In the genomic region with DNA sequence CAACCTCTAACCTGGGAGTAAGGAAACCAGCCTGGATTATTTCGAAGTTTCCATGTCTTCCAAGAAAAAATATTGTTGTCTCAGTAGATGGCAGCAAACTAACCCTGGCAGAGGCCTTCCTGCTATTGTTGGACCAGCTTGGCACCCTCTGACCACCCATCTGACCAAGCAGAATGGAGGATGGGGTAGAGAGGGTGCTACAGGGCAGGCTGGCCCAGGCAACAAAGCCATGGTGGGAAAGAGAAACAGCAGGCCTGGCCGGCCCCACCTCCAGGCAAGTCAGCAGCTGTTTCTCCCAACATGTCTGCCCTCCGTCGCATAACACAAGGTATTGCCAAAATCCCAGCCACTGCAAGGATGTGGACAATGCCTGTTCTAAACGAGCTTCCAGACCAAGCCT, we compare ENCODE assay signal across 8 cellular contexts.
A peak's percentile ranks its signal among the peaks of the same experiment; 100 is the strongest.
DNase-seq lines count a peak whose midpoint lies in the region; ATAC-seq, FAIRE-seq and TF ChIP-seq lines count a peak whose summit lies in the region.

No MANE protein-coding gene starts in this region.

- no peaks in the 10 kb centered on the region for H3K9me1 ChIP-seq in K562 (ENCODE audit: control insufficient read depth, insufficient read depth, low read length)

- TF ChIP-seq EP300 in K562 (IDR thresholded peaks at IDR 0.05; ENCODE audit: low read length) (no peak), suprapubic skin (IDR thresholded peaks at IDR 0.05) (no peak)

- TF ChIP-seq POLR2A in K562 (conservative IDR thresholded peaks at IDR 0.05) (no peak), suprapubic skin (IDR thresholded peaks at IDR 0.05) (no peak)

- intact Hi-C loops in K562 (cut with micrococcal nuclease): loop anchor here (2.0 to 5.0 kb wide), 2 partner anchors 22 to 93 kb away; a partner anchor contains a TSS
- intact Hi-C loops in kidney (cut with DNase I): no loop called here

- H3K4me3 ChIP-seq in K562 (no peak overlapping the region), kidney (ENCODE audit: low read length in 2 of 2) (no peak overlapping the region), suprapubic skin (no peak overlapping the region)

- peaks cover 18% of the 10 kb centered on the region for H3K79me2 ChIP-seq in K562 (ENCODE audit: control insufficient read depth, insufficient read depth, low read length)

- no TSS peak for BruUV-seq in K562 (replicated peaks; lab: Mats Ljungman, UMichigan)

- H4K20me1 ChIP-seq in K562 (replicated peaks; ENCODE audit: control insufficient read depth, insufficient read depth, low read length): no peaks in the 10 kb centered on the region

- ATAC-seq in K562 (no peak), GM19467 (IDR thresholded peaks at IDR 0.05; ENCODE audit: unreplicated experiment) (no peak), GM21423 (IDR thresholded peaks at IDR 0.05; ENCODE audit: unreplicated experiment) (no peak)

- 36% methylated on average over 4 of the region's 5 CpGs for WGBS in K562 (ENCODE audit: insufficient coverage, low coverage, missing lambda C conversion rate)
- 16% methylated on average over 5 of the region's 5 CpGs for WGBS in suprapubic skin

- 0 out of 2 replicates have a peak overlapping the region, but pooled peaks have one; percentile 37 for H3K4me2 ChIP-seq in K562 (ENCODE audit: insufficient read depth, low read length)

- in situ Hi-C loops in K562 (cut with MboI): no loop called here

- H2AFZ ChIP-seq in K562 (ENCODE audit: low read depth, low read length): no peak overlapping the region

- peaks cover 9% of the 10 kb centered on the region; the same call in 1 of the 3 replicates for H3K36me3 ChIP-seq in K562 (ENCODE audit: control insufficient read depth, insufficient read depth, low read length)
- H3K36me3 ChIP-seq in kidney (ENCODE audit: control insufficient read depth in 1 of 2, insufficient read depth in 2 of 2, low read length in 2 of 2): peaks cover 0 to 5% of the 10 kb centered on the region in 2 donors
- H3K36me3 ChIP-seq in suprapubic skin: no peaks in the 10 kb centered on the region

- no peak for FAIRE-seq in K562 (lab: Jason Lieb, UNC)
- FAIRE-seq in kidney (lab: Jason Lieb, UNC): no peak

- no peak for TF ChIP-seq RAD21 in K562 (CRISPR knock-in tag; conservative IDR thresholded peaks at IDR 0.05 in 1 of 2, IDR thresholded peaks at IDR 0.05 in 1 of 2)

- peak overlapping the region; percentile 82; the same call in 2 of the 3 replicates for H3K27ac ChIP-seq in K562 (ENCODE audit: extremely low read depth, low read depth, low read length)
- H3K27ac ChIP-seq in kidney (ENCODE audit: low read depth in 2 of 2, low read length in 2 of 2): peak overlapping the region; percentile 44 to 57
- H3K27ac ChIP-seq in suprapubic skin: peak overlapping the region; percentile 84

- H3K9ac ChIP-seq in K562 (ENCODE audit: insufficient read depth in 1 of 2, low read depth in 2 of 2, low read length in 2 of 2) (peak overlapping the region; percentile 56 to 79; a peak in 1 of 4 replicates), kidney (ENCODE audit: low read length in 2 of 2) (no peak overlapping the region)

- CTCF ChIA-PET in K562 (lab: Yijun Ruan, JAX; ENCODE audit: low intra/inter-chr PET ratio): no interaction called here

- H3K27me3 ChIP-seq in K562 (ENCODE audit: control insufficient read depth in 2 of 2, insufficient read depth in 2 of 2, low read length in 2 of 2) (no peaks in the 10 kb centered on the region), suprapubic skin (no peaks in the 10 kb centered on the region)

- H3K9me3 ChIP-seq in K562 (replicated peaks; ENCODE audit: control insufficient read depth, insufficient read depth, low read depth, low read length) (no peaks in the 10 kb centered on the region; the same call in 1 of the 2 replicates), kidney (ENCODE audit: control insufficient read depth in 1 of 2, low read length in 2 of 2) (no peaks in the 10 kb centered on the region), suprapubic skin (no peaks in the 10 kb centered on the region)

- DNase-seq in NCI-H82 (lab: John Stamatoyannopoulos, UW): peak; percentile 4
- no peak for DNase-seq in NCI-H82 treated with DMSO at 0.1 percent for 48 hours (lab: John Stamatoyannopoulos, UW; ENCODE audit: unreplicated experiment)
- DNase-seq in K562 (ENCODE audit: extremely low read depth in 1 of 4, low spot score in 3 of 4): no peak
- DNase-seq in kidney: peak; percentile 76
- DNase-seq in suprapubic skin (ENCODE audit: low spot score in 2 of 2): no peak
- DNase-seq in DMS153 treated with DMSO at 0.1 percent for 48 hours (lab: John Stamatoyannopoulos, UW; ENCODE audit: unreplicated experiment): no peak

- POLR2A ChIA-PET in K562 (lab: Yijun Ruan, JAX): interaction anchor here (1.0 to 1.1 kb wide), 3 partner anchors 13 to 67 kb away, joined by 3 read pairs; no protein-coding TSS in a partner anchor

- H3K4me1 ChIP-seq in K562 (replicated peaks in 1 of 2; ENCODE audit: control insufficient read depth in 2 of 2, insufficient read depth in 2 of 2, low read length in 2 of 2) (peaks cover 35 to 54% of the 10 kb centered on the region in 2 experiments), kidney (ENCODE audit: control insufficient read depth in 1 of 2, insufficient read depth in 1 of 2, low read depth in 1 of 2, low read length in 2 of 2) (peaks cover 40 to 65% of the 10 kb centered on the region in 2 donors), suprapubic skin (peaks cover 93% of the 10 kb centered on the region)

- TF ChIP-seq CTCF in K562 (IDR thresholded peaks at IDR 0.05 in 2 of 3, conservative IDR thresholded peaks at IDR 0.05 in 1 of 3; ENCODE audit: insufficient read depth in 2 of 3, low read depth in 1 of 3, low read length in 3 of 3): no peak
- no peak for TF ChIP-seq CTCF in kidney (IDR thresholded peaks at IDR 0.05; ENCODE audit: borderline replicate concordance, extremely low read depth, insufficient read depth)
- TF ChIP-seq CTCF in suprapubic skin (IDR thresholded peaks at IDR 0.05): no peak

TF ChIP-seq in K562, 482 proteins besides CTCF, POLR2A, EP300 and RAD21:
- TF ChIP-seq, protein P1, sequence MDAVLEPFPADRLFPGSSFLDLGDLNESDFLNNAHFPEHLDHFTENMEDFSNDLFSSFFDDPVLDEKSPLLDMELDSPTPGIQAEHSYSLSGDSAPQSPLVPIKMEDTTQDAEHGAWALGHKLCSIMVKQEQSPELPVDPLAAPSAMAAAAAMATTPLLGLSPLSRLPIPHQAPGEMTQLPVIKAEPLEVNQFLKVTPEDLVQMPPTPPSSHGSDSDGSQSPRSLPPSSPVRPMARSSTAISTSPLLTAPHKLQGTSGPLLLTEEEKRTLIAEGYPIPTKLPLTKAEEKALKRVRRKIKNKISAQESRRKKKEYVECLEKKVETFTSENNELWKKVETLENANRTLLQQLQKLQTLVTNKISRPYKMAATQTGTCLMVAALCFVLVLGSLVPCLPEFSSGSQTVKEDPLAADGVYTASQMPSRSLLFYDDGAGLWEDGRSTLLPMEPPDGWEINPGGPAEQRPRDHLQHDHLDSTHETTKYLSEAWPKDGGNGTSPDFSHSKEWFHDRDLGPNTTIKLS (IDR thresholded peaks at IDR 0.05; ENCODE audit: borderline replicate concordance, low read depth): no peak
- TF ChIP-seq, protein P2, sequence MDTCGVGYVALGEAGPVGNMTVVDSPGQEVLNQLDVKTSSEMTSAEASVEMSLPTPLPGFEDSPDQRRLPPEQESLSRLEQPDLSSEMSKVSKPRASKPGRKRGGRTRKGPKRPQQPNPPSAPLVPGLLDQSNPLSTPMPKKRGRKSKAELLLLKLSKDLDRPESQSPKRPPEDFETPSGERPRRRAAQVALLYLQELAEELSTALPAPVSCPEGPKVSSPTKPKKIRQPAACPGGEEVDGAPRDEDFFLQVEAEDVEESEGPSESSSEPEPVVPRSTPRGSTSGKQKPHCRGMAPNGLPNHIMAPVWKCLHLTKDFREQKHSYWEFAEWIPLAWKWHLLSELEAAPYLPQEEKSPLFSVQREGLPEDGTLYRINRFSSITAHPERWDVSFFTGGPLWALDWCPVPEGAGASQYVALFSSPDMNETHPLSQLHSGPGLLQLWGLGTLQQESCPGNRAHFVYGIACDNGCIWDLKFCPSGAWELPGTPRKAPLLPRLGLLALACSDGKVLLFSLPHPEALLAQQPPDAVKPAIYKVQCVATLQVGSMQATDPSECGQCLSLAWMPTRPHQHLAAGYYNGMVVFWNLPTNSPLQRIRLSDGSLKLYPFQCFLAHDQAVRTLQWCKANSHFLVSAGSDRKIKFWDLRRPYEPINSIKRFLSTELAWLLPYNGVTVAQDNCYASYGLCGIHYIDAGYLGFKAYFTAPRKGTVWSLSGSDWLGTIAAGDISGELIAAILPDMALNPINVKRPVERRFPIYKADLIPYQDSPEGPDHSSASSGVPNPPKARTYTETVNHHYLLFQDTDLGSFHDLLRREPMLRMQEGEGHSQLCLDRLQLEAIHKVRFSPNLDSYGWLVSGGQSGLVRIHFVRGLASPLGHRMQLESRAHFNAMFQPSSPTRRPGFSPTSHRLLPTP (IDR thresholded peaks at IDR 0.05; ENCODE audit: borderline replicate concordance, extremely low read depth, insufficient read length): no peak
- TF ChIP-seq ARNT (IDR thresholded peaks at IDR 0.05) (no peak), RBM25 (IDR thresholded peaks at IDR 0.05; ENCODE audit: low read depth, low read length, severe bottlenecking) (no peak), CEBPB (tag; IDR thresholded peaks at IDR 0.05) (0 out of 2 replicates have a peak, but pooled peaks have one; percentile 25), CHD1 (IDR thresholded peaks at IDR 0.05; ENCODE audit: low read length) (no peak)
- TF ChIP-seq, protein P3, sequence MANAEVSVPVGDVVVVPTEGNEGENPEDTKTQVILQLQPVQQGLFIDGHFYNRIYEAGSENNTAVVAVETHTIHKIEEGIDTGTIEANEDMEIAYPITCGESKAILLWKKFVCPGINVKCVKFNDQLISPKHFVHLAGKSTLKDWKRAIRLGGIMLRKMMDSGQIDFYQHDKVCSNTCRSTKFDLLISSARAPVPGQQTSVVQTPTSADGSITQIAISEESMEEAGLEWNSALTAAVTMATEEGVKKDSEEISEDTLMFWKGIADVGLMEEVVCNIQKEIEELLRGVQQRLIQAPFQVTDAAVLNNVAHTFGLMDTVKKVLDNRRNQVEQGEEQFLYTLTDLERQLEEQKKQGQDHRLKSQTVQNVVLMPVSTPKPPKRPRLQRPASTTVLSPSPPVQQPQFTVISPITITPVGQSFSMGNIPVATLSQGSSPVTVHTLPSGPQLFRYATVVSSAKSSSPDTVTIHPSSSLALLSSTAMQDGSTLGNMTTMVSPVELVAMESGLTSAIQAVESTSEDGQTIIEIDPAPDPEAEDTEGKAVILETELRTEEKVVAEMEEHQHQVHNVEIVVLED (CRISPR knock-in tag; IDR thresholded peaks at IDR 0.05): no peak

Comparison
In these comparisons a context has a peak if more than half of its experiments do, and no peak if none do; other contexts are left out.
1. DNase-seq: peak in NCI-H82 (single experiment) and kidney (single experiment); none in NCI-H82 treated with DMSO at 0.1 percent for 48 hours (single experiment), K562 (0 of 4), suprapubic skin (0 of 2) and DMS153 treated with DMSO at 0.1 percent for 48 hours (single experiment).
2. H3K9ac ChIP-seq: peak in K562 (2 of 2); none in kidney (0 of 2).
3. Peak in every context shown above with its lines, with median percentiles within 50 percentile points of each other: H3K27ac ChIP-seq.